13 cellular contexts compared by ENCODE assay signal in the genomic region with DNA sequence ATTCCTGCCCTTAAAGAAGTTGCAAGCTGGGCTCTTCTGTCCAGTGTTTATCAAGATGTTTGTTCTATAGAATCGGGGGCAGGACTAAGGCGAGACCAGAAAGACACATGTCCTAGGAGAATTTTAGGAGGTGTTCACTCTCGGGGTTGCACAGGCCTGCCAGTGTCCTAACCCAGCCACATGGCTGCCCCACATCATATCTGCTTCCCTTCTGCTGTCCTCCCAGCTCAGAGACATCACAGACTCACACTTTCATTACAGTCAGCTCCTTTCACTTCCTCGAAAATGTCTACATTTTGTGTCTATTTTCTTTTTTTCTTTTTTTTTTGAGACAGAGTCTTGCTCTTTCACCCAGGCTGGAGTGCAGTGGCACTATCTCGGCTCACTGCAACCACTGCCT. TPM values are rescaled to one million over a fixed set of nuclear protein-coding genes. Genes with fewer than 3 reads are reported as not detected.
DNase-seq lines count a peak whose midpoint lies in the region; ATAC-seq lines count a peak whose summit lies in the region.
"Had no signal": no experiment of that assay in that cellular context is flagged by ENCODE, and none has a peak within 500 bp of the region (broad histone marks: within the 10 kb centered on the region; RNA-seq: fewer than 3 reads in every experiment).

No MANE protein-coding gene starts in this region.

- peak; percentile 54 for ATAC-seq in GM18517 (IDR thresholded peaks at IDR 0.05; ENCODE audit: unreplicated experiment)
- ATAC-seq in GM21528 (IDR thresholded peaks at IDR 0.05; ENCODE audit: low FRiP score, unreplicated experiment): peak; percentile 56
- ATAC-seq in HG03432 (IDR thresholded peaks at IDR 0.05; ENCODE audit: unreplicated experiment): peak; percentile 66
- ATAC-seq in left lobe of liver: peak; percentile 59
- ATAC-seq in HG03045 (IDR thresholded peaks at IDR 0.05; ENCODE audit: unreplicated experiment): no peak
- ATAC-seq: activated CD4-positive, CD25-positive, alpha-beta regulatory T cell treated with anti-CD3 and anti-CD28 coated beads, Interleukin-2, amount 50 U/mL, for 24 hours; foreskin keratinocyte; Panc1 had no signal

- DNase-seq in left lobe of liver (ENCODE audit: low spot score) (no peak), T-helper 1 cell (no peak), 8988T (no peak)
- no peak for DNase-seq in stimulated activated CD8-positive, alpha-beta memory T cell treated with anti-CD3 and anti-CD28 coated beads, Interleukin-4, amount 100 ng/mL, for 48 hours
- DNase-seq: activated naive CD4-positive, alpha-beta T cell treated with anti-CD3 and anti-CD28 coated beads for 36 hours; foreskin keratinocyte; NCI-H1092 treated with DMSO at 0.1 percent for 48 hours had no signal

RNA-seq across cellular contexts. Expression of gene MRO, which starts 10.7 kb away (rescaled TPM):
- 12.0 TPM for total RNA-seq in left lobe of liver
- total RNA-seq: activated naive CD4-positive, alpha-beta T cell treated with anti-CD3 and anti-CD28 coated beads for 36 hours; foreskin keratinocyte had no signal

RNA-seq across cellular contexts. Expression of gene ME2, which starts 48.4 kb away (rescaled TPM):
- 13.2 TPM for total RNA-seq in left lobe of liver
